37 cellular contexts compared by ENCODE assay signal in the genomic region with DNA sequence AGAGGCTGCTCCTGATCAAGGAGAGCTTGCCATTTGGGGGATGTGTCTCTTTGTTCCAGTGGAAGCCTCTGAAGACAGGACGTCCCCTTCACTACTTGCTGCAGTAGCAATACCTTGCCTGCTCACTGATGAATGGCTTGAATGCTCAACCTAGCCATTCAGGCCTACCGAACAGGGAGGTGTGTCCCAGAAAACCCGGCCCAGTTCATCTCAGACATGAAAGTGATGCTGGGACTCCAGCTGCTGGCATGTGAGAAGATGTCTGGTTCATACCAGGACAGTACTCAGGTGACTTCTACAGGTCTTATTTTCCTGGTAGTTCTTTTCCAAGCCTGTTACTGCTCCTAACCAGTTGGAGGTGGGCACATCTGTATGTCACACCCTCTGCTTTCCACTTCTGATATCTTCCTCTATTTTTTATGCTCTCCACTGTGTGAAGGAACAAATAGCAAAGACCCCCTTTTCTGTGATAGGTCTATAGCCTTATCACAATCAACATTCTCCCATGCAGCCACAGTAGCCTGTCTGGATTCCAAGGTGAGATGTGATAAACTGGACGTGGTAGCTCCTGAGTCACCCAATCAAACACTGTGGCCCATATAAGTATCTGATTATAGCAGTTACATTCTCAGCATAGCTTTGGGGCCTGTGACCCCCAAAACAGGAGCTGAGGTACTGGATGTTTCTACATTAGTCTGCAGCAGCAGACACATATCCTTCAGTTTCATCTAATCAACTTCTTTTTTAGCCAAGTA.
"Had no signal": no experiment of that assay in that cellular context is flagged by ENCODE, and none has a peak within 500 bp of the region (broad histone marks: within the 10 kb centered on the region; RNA-seq: fewer than 3 reads in every experiment).

No MANE protein-coding gene starts in this region.

- H3K9me3 Mint-ChIP-seq: activated B cell treated with CpG ODN at 0.5 μM for 24 hours; activated CD4-positive, alpha-beta memory T cell treated with anti-CD3 and anti-CD28 coated beads for 36 hours; activated CD4-positive, alpha-beta T cell treated with anti-CD3 and anti-CD28 coated beads, Interleukin-2, amount 10 ng/mL, durations not matched to agents 24 days and 14 days; activated CD8-positive, alpha-beta T cell treated with anti-CD3 and anti-CD28 coated beads for 36 hours; activated naive CD4-positive, alpha-beta T cell treated with anti-CD3 and anti-CD28 coated beads for 36 hours; activated naive CD8-positive, alpha-beta T cell treated with anti-CD3 and anti-CD28 coated beads, Interleukin-2, amount 10 ng/mL, durations not matched to agents 7 days and 5 days; activated naive CD8-positive, alpha-beta T cell treated with anti-CD3 and anti-CD28 coated beads, Interleukin-2, amount 50 U/mL, for 24 hours; activated T-cell treated with anti-CD3 and anti-CD28 coated beads, Interleukin-2, amount 50 U/mL, for 4 hours; activated T-helper 1 cell treated with anti-CD3 and anti-CD28 coated beads, Interleukin-12 subunit alpha, Interleukin-12 subunit beta, Interleukin-2, Interleukin-4 antibody, amounts not matched to agents 30 ng/mL and 10 ng/mL and 1 ng/mL, durations not matched to agents 14 hours and 24 hours and 36 hours; activated T-helper 17 cell treated with anti-CD3 and anti-CD28 coated beads, Interleukin-2, amount 50 U/mL, for 72 hours; brain; central memory CD8-positive, alpha-beta T cell; T-helper 1 cell treated with Interleukin-12 subunit alpha and Interleukin-12 subunit beta and Interleukin-4 antibody, amounts not matched to agents 30 μg/mL and 1 μg/mL, for 36 hours; T-helper 2 cell treated with Interferon-gamma antibody and Interleukin-4, amounts not matched to agents 5 μg/mL and 100 μg/mL, for 36 hours had no signal

- H3K4me3 ChIP-seq: ascending aorta, cardiac muscle cell had no signal

- H3K4me1 ChIP-seq: ascending aorta had no signal

- ATAC-seq: activated CD8-positive, alpha-beta T cell treated with anti-CD3 and anti-CD28 coated beads for 36 hours; activated naive CD8-positive, alpha-beta T cell treated with anti-CD3 and anti-CD28 coated beads, Interleukin-2, amount 50 U/mL, for 24 hours; activated T-cell treated with anti-CD3 and anti-CD28 coated beads, Interleukin-2, amount 50 U/mL, for 4 hours; activated T-cell treated with anti-CD3 and anti-CD28 coated beads, Interleukin-2, amount 50 U/mL, for 72 hours; activated T-helper 17 cell treated with anti-CD3 and anti-CD28 coated beads, Interleukin-2, amount 50 U/mL, for 72 hours had no signal

- H3K27me3 Mint-ChIP-seq: activated CD4-positive, alpha-beta T cell treated with anti-CD3 and anti-CD28 coated beads, Interleukin-2, amount 10 ng/mL, durations not matched to agents 24 days and 14 days; activated naive CD8-positive, alpha-beta T cell treated with anti-CD3 and anti-CD28 coated beads, Interleukin-2, amount 10 ng/mL, durations not matched to agents 7 days and 5 days; activated naive CD8-positive, alpha-beta T cell treated with anti-CD3 and anti-CD28 coated beads, Interleukin-2, amount 50 U/mL, for 24 hours; activated T-helper 17 cell treated with anti-CD3 and anti-CD28 coated beads, Interleukin-2, amount 50 U/mL, for 72 hours; central memory CD8-positive, alpha-beta T cell had no signal

- H3K4me3 Mint-ChIP-seq: activated B cell treated with CpG ODN at 0.5 μM for 24 hours; activated CD4-positive, alpha-beta memory T cell treated with anti-CD3 and anti-CD28 coated beads for 36 hours; activated CD4-positive, alpha-beta T cell treated with anti-CD3 and anti-CD28 coated beads, Interleukin-2, amount 10 ng/mL, durations not matched to agents 24 days and 14 days; activated CD8-positive, alpha-beta T cell treated with anti-CD3 and anti-CD28 coated beads for 36 hours; activated naive CD4-positive, alpha-beta T cell treated with anti-CD3 and anti-CD28 coated beads for 36 hours; activated naive CD4-positive, alpha-beta T cell treated with anti-CD3 and anti-CD28 coated beads, Interleukin-2, amount 50 U/mL, for 24 hours; activated naive CD8-positive, alpha-beta T cell; activated naive CD8-positive, alpha-beta T cell treated with anti-CD3 and anti-CD28 coated beads, Interleukin-2, amount 10 ng/mL, durations not matched to agents 7 days and 5 days; activated naive CD8-positive, alpha-beta T cell treated with anti-CD3 and anti-CD28 coated beads, Interleukin-2, amount 50 U/mL, for 24 hours; activated T-cell treated with anti-CD3 and anti-CD28 coated beads, Interleukin-2, amount 50 U/mL, for 4 hours; activated T-cell treated with anti-CD3 and anti-CD28 coated beads, Interleukin-2, amount 50 U/mL, for 72 hours; activated T-helper 1 cell treated with anti-CD3 and anti-CD28 coated beads, Interleukin-12 subunit alpha, Interleukin-12 subunit beta, Interleukin-2, Interleukin-4 antibody, amounts not matched to agents 30 ng/mL and 10 ng/mL and 1 ng/mL, durations not matched to agents 14 hours and 24 hours and 36 hours; activated T-helper 17 cell treated with anti-CD3 and anti-CD28 coated beads, Interleukin-2, amount 50 U/mL, for 72 hours; brain; central memory CD8-positive, alpha-beta T cell; T-helper 1 cell treated with Interleukin-12 subunit alpha and Interleukin-12 subunit beta and Interleukin-4 antibody, amounts not matched to agents 30 μg/mL and 1 μg/mL, for 36 hours; T-helper 2 cell treated with Interferon-gamma antibody and Interleukin-4, amounts not matched to agents 5 μg/mL and 100 μg/mL, for 36 hours had no signal

- H3K4me1 Mint-ChIP-seq: activated B cell treated with CpG ODN at 0.5 μM for 24 hours; activated CD4-positive, alpha-beta T cell treated with anti-CD3 and anti-CD28 coated beads, Interleukin-2, amount 10 ng/mL, durations not matched to agents 24 days and 14 days; activated naive CD4-positive, alpha-beta T cell treated with anti-CD3 and anti-CD28 coated beads, Interleukin-2, amount 50 U/mL, for 24 hours; activated naive CD8-positive, alpha-beta T cell treated with anti-CD3 and anti-CD28 coated beads, Interleukin-2, amount 10 ng/mL, durations not matched to agents 7 days and 5 days; activated naive CD8-positive, alpha-beta T cell treated with anti-CD3 and anti-CD28 coated beads, Interleukin-2, amount 50 U/mL, for 24 hours; activated T-helper 17 cell treated with anti-CD3 and anti-CD28 coated beads, Interleukin-2, amount 50 U/mL, for 72 hours; central memory CD8-positive, alpha-beta T cell had no signal

- H3K27ac Mint-ChIP-seq: activated B cell treated with CpG ODN at 0.5 μM for 24 hours; activated CD4-positive, alpha-beta memory T cell treated with anti-CD3 and anti-CD28 coated beads for 36 hours; activated CD4-positive, alpha-beta T cell treated with anti-CD3 and anti-CD28 coated beads, Interleukin-2, amount 10 ng/mL, durations not matched to agents 24 days and 14 days; activated CD8-positive, alpha-beta T cell treated with anti-CD3 and anti-CD28 coated beads for 36 hours; activated naive CD4-positive, alpha-beta T cell treated with anti-CD3 and anti-CD28 coated beads for 36 hours; activated naive CD4-positive, alpha-beta T cell treated with anti-CD3 and anti-CD28 coated beads, Interleukin-2, amount 50 U/mL, for 24 hours; activated naive CD8-positive, alpha-beta T cell; activated naive CD8-positive, alpha-beta T cell treated with anti-CD3 and anti-CD28 coated beads, Interleukin-2, amount 10 ng/mL, durations not matched to agents 7 days and 5 days; activated naive CD8-positive, alpha-beta T cell treated with anti-CD3 and anti-CD28 coated beads, Interleukin-2, amount 50 U/mL, for 24 hours; activated T-cell treated with anti-CD3 and anti-CD28 coated beads, Interleukin-2, amount 50 U/mL, for 72 hours; activated T-helper 1 cell treated with anti-CD3 and anti-CD28 coated beads, Interleukin-12 subunit alpha, Interleukin-12 subunit beta, Interleukin-2, Interleukin-4 antibody, amounts not matched to agents 30 ng/mL and 10 ng/mL and 1 ng/mL, durations not matched to agents 14 hours and 24 hours and 36 hours; activated T-helper 17 cell treated with anti-CD3 and anti-CD28 coated beads, Interleukin-2, amount 50 U/mL, for 72 hours; T-helper 1 cell treated with Interleukin-12 subunit alpha and Interleukin-12 subunit beta and Interleukin-4 antibody, amounts not matched to agents 30 μg/mL and 1 μg/mL, for 36 hours; T-helper 2 cell treated with Interferon-gamma antibody and Interleukin-4, amounts not matched to agents 5 μg/mL and 100 μg/mL, for 36 hours had no signal

- DNase-seq: activated B cell treated with CpG ODN at 0.5 μM for 24 hours; activated CD4-positive, alpha-beta memory T cell treated with anti-CD3 and anti-CD28 coated beads for 36 hours; activated CD4-positive, alpha-beta T cell treated with anti-CD3 and anti-CD28 coated beads for 4 hours; activated CD4-positive, alpha-beta T cell treated with anti-CD3 and anti-CD28 coated beads, Interleukin-2, amount 10 ng/mL, durations not matched to agents 24 days and 14 days; activated CD4-positive, alpha-beta T cell treated with anti-CD3 and anti-CD28 coated beads, Interleukin-2, amount 50 U/mL, for 1 hour; activated CD4-positive, alpha-beta T cell treated with anti-CD3 and anti-CD28 coated beads, Interleukin-2, amount 50 U/mL, for 4 hours; activated CD4-positive, CD25-positive, alpha-beta regulatory T cell treated with anti-CD3 and anti-CD28 coated beads, Interleukin-2, amount 50 U/mL, for 72 hours; activated CD8-positive, alpha-beta memory T cell treated with anti-CD3 and anti-CD28 coated beads, Interleukin-2, amount 50 U/mL, for 4 hours; activated CD8-positive, alpha-beta T cell treated with anti-CD3 and anti-CD28 coated beads for 36 hours; activated effector memory CD4-positive, alpha-beta T cell treated with anti-CD3 and anti-CD28 coated beads, Interleukin-2, amount 50 U/mL, for 16 hours; activated gamma-delta T cell treated with Interleukin-2 at 50 U/mL for 16 hours; activated naive CD4-positive, alpha-beta T cell; activated naive CD4-positive, alpha-beta T cell treated with anti-CD3 and anti-CD28 coated beads for 36 hours; activated naive CD8-positive, alpha-beta T cell treated with anti-CD3 and anti-CD28 coated beads, Interleukin-2, amount 10 ng/mL, durations not matched to agents 7 days and 5 days; activated naive CD8-positive, alpha-beta T cell treated with anti-CD3 and anti-CD28 coated beads, Interleukin-2, amount 50 U/mL, for 24 hours; activated T-cell treated with anti-CD3 and anti-CD28 coated beads for 4 hours; activated T-cell treated with anti-CD3 and anti-CD28 coated beads, Interleukin-2, amount 50 U/mL, for 1 hour; activated T-cell treated with anti-CD3 and anti-CD28 coated beads, Interleukin-2, amount 50 U/mL, for 4 hours; activated T-cell treated with anti-CD3 and anti-CD28 coated beads, Interleukin-2, amount 50 U/mL, for 72 hours; amygdala; anterior cingulate cortex; caudate nucleus; cerebellar nuclear complex; T-helper 1 cell; T-helper 2 cell; T-helper 9 cell had no signal

- H3K36me3 Mint-ChIP-seq: activated CD4-positive, alpha-beta memory T cell treated with anti-CD3 and anti-CD28 coated beads for 36 hours; activated naive CD4-positive, alpha-beta T cell treated with anti-CD3 and anti-CD28 coated beads, Interleukin-2, amount 50 U/mL, for 24 hours; activated naive CD8-positive, alpha-beta T cell; activated naive CD8-positive, alpha-beta T cell treated with anti-CD3 and anti-CD28 coated beads, Interleukin-2, amount 10 ng/mL, durations not matched to agents 7 days and 5 days; brain had no signal

- H3K27me3 ChIP-seq: ascending aorta, cardiac muscle cell had no signal

- H3K27ac ChIP-seq: ascending aorta, cardiac muscle cell, VCaP had no signal

- H3K36me3 ChIP-seq: ascending aorta, cardiac muscle cell had no signal

- H3K9me3 ChIP-seq: ascending aorta had no signal
